24 cellular contexts compared by ENCODE assay signal in the genomic region with DNA sequence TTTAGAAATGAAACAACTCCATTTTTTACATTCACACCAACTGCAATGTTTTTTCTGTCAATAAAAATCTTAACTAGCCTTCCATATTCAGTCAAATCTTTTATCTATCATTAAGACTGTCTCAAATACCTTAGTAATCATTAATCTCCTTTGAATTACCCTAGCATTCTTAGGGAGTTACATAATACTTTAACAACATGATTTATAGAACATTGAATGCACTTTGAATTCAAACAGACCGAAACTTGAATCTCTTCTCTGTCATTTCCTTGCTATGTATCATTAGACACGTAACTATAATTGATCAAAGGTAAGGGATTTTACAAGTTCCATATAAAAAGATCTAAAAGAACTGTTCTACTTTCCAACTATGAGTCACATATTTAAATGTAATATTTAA.
DNase-seq lines count a peak whose midpoint lies in the region; ATAC-seq, FAIRE-seq and TF ChIP-seq lines count a peak whose summit lies in the region.
"Had no signal": no experiment of that assay in that cellular context is flagged by ENCODE, and none has a peak within 500 bp of the region (broad histone marks: within the 10 kb centered on the region; RNA-seq: fewer than 3 reads in every experiment).

No MANE protein-coding gene starts in this region.

- no peaks in the 10 kb centered on the region for H3K36me3 Mint-ChIP-seq in astrocyte (ENCODE audit: low read depth, unreplicated experiment)
- H3K36me3 Mint-ChIP-seq in progenitor cell of endocrine pancreas (ENCODE audit: insufficient read depth), result peaks cover 1% of the 10 kb centered on the region
- H3K36me3 Mint-ChIP-seq: CD4-positive, CD25-positive, alpha-beta regulatory T cell had no signal

- H3K27ac ChIP-seq in astrocyte (ENCODE audit: low read depth, low read length), result no peak overlapping the region
- no peak overlapping the region for H3K27ac ChIP-seq in left lung
- H3K27ac ChIP-seq: BLaER1, PC-9, RWPE1 had no signal

- no peak overlapping the region for H3K4me2 ChIP-seq in astrocyte (ENCODE audit: low read length)
- H3K4me2 ChIP-seq: BLaER1, PC-9 had no signal

- intact Hi-C loops in left lung (cut with DNase I), result no loop called here

- DNase-seq in Caki2 (ENCODE audit: low read depth), result peak; percentile 18
- DNase-seq in astrocyte (ENCODE audit: low read depth), result peak; percentile 31
- peak; percentile 34 for DNase-seq in kidney epithelial cell (ENCODE audit: low read depth)
- DNase-seq in progenitor cell of endocrine pancreas (ENCODE audit: low spot score, unreplicated experiment), result no peak
- DNase-seq in left lung, result no peak
- DNase-seq: CD4-positive, CD25-positive, alpha-beta regulatory T cell; GOT3; HFFc6; IMR-90; KG1; MG63; NCI-H1105 treated with DMSO at 0.1 percent for 48 hours; NCI-H146; NCI-H2029 treated with DMSO at 0.1 percent for 48 hours; NCI-H446 treated with DMSO at 0.1 percent for 48 hours; NCI-H526; PC-9; SHP77 had no signal

- H2AFZ ChIP-seq in astrocyte (ENCODE audit: low read depth, low read length), result no peak overlapping the region
- H2AFZ ChIP-seq: PC-9 had no signal

- ATAC-seq in HG02588 (IDR thresholded peaks at IDR 0.05; ENCODE audit: unreplicated experiment) (no peak), GM18861 (IDR thresholded peaks at IDR 0.05; ENCODE audit: unreplicated experiment) (no peak), left lung (no peak)

- H3K9me3 ChIP-seq in astrocyte (ENCODE audit: insufficient read depth, low read depth, low read length) (no peaks in the 10 kb centered on the region), left lung (peaks cover 0 to 2% of the 10 kb centered on the region in 2 donors)
- H3K9me3 ChIP-seq: BLaER1, HAP-1, MG63 had no signal

- H3K27me3 Mint-ChIP-seq in astrocyte (ENCODE audit: low read depth, unreplicated experiment) (no peaks in the 10 kb centered on the region), progenitor cell of endocrine pancreas (no peaks in the 10 kb centered on the region)
- H3K27me3 Mint-ChIP-seq: CD4-positive, CD25-positive, alpha-beta regulatory T cell had no signal

- H3K36me3 ChIP-seq in astrocyte (ENCODE audit: insufficient read depth, low read length), result no peaks in the 10 kb centered on the region
- no peaks in the 10 kb centered on the region for H3K36me3 ChIP-seq in kidney epithelial cell (ENCODE audit: control insufficient read depth, insufficient read depth, low read length)
- H3K36me3 ChIP-seq in left lung, result no peaks in the 10 kb centered on the region
- H3K36me3 ChIP-seq: BLaER1, HAP-1, MG63 had no signal

- H3K4me1 ChIP-seq in astrocyte (ENCODE audit: insufficient read depth, low read length), result no peaks in the 10 kb centered on the region
- no peaks in the 10 kb centered on the region for H3K4me1 ChIP-seq in left lung
- H3K4me1 ChIP-seq: HAP-1 had no signal

- no peaks in the 10 kb centered on the region for H3K79me2 ChIP-seq in astrocyte (ENCODE audit: insufficient read depth, low read length)

- in situ Hi-C loops in Caki2 (cut with HindIII; ENCODE audit: low pct_unique_long_range_greater_than_20kb, low sequenced_read_pairs), result no loop called here

- no peaks in the 10 kb centered on the region for H3K4me1 Mint-ChIP-seq in astrocyte (ENCODE audit: low read depth, unreplicated experiment)
- H3K4me1 Mint-ChIP-seq in progenitor cell of endocrine pancreas (ENCODE audit: low read depth), result peaks cover 6% of the 10 kb centered on the region
- H3K4me1 Mint-ChIP-seq: CD4-positive, CD25-positive, alpha-beta regulatory T cell had no signal

- no peak overlapping the region for H3K4me3 Mint-ChIP-seq in astrocyte (ENCODE audit: unreplicated experiment)
- no peak overlapping the region for H3K4me3 Mint-ChIP-seq in progenitor cell of endocrine pancreas (ENCODE audit: low read depth)
- H3K4me3 Mint-ChIP-seq: CD4-positive, CD25-positive, alpha-beta regulatory T cell; HFFc6 had no signal

- H3K27ac Mint-ChIP-seq in astrocyte (ENCODE audit: unreplicated experiment), result no peak overlapping the region
- peak overlapping the region; percentile 64 for H3K27ac Mint-ChIP-seq in progenitor cell of endocrine pancreas
- H3K27ac Mint-ChIP-seq: CD4-positive, CD25-positive, alpha-beta regulatory T cell; HFFc6 had no signal

- H3K9ac ChIP-seq in astrocyte (ENCODE audit: low read length), result no peak overlapping the region
- H3K9ac ChIP-seq: BLaER1 had no signal

- H3K27me3 ChIP-seq in astrocyte (ENCODE audit: insufficient read depth, low read length) (no peaks in the 10 kb centered on the region), kidney epithelial cell (ENCODE audit: control insufficient read depth, insufficient read depth, low read length) (no peaks in the 10 kb centered on the region), left lung (no peaks in the 10 kb centered on the region)
- H3K27me3 ChIP-seq: BLaER1, MG63 had no signal

- H3K4me3 ChIP-seq in astrocyte (ENCODE audit: insufficient read depth, low read depth, low read length) (no peak overlapping the region), kidney epithelial cell (ENCODE audit: low read depth, low read length) (no peak overlapping the region), left lung (no peak overlapping the region)
- H3K4me3 ChIP-seq: BLaER1, HAP-1, MG63, PC-9 had no signal

- H4K20me1 ChIP-seq in astrocyte (ENCODE audit: insufficient read depth, low read length), result no peaks in the 10 kb centered on the region
- H4K20me1 ChIP-seq: BLaER1 had no signal

- no peak for FAIRE-seq in astrocyte (lab: Jason Lieb, UNC)
- FAIRE-seq: G401.6 had no signal

- TF ChIP-seq CTCF in astrocyte (IDR thresholded peaks at IDR 0.05; ENCODE audit: insufficient read depth, low read depth, low read length) (no peak), kidney epithelial cell (IDR thresholded peaks at IDR 0.05; ENCODE audit: insufficient read depth, low read length, poor library complexity, severe bottlenecking) (no peak), progenitor cell of endocrine pancreas (IDR thresholded peaks at IDR 0.05; ENCODE audit: unreplicated experiment) (no peak), left lung (IDR thresholded peaks at IDR 0.05) (no peak)

- H3K9me3 Mint-ChIP-seq in astrocyte (ENCODE audit: unreplicated experiment) (peaks cover 2% of the 10 kb centered on the region), progenitor cell of endocrine pancreas (ENCODE audit: low read depth) (peaks cover 8% of the 10 kb centered on the region)

Comparison
In these comparisons a context has a peak if more than half of its experiments do, and no peak if none do; other contexts are left out.
1. DNase-seq: peak in Caki2 (single experiment), astrocyte (single experiment) and kidney epithelial cell (single experiment); none in progenitor cell of endocrine pancreas (single experiment) and left lung (0 of 2).